Comparison of ENCODE assay signal across 24 cellular contexts in the genomic region with DNA sequence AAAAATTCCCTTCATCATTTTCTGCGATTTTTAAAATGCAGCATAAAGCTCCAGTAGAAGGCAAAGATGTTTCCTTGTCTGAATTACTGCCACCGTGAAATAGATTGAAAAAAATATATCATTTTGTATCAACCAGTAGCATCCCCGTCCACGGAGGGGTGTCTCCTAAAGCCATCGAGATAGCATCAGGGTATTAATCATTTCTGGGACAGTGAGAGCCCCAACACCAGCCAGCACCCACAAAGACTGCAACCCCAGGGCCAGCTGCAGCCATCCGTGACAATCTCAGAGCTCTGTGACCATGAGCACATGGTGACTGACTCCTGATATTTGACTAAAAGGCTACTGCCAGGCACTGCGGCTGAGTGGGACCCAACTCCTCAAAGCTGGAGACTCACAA.
"Had no signal": no experiment of that assay in that cellular context is flagged by ENCODE, and none has a peak within 500 bp of the region (broad histone marks: within the 10 kb centered on the region; RNA-seq: fewer than 3 reads in every experiment).

No MANE protein-coding gene starts in this region.

- FAIRE-seq: colon, endothelial cell of umbilical vein, islet of Langerhans, keratinocyte had no signal

- H3K27ac ChIP-seq: coronary artery, dorsolateral prefrontal cortex, esophagus squamous epithelium, gastrocnemius medialis, heart right ventricle, left lung, lower lobe of right lung had no signal

- H3K36me3 ChIP-seq: esophagus squamous epithelium, gastrocnemius medialis, heart right ventricle, left lung, lower lobe of right lung had no signal

- ATAC-seq: gastrocnemius medialis; heart right ventricle; left cardiac atrium; left lung; left ventricle myocardium superior; lower lobe of right lung; naive thymus-derived CD4-positive, alpha-beta T cell had no signal

- H3K9me3 ChIP-seq: gastrocnemius medialis, lower lobe of right lung had no signal

- H3K4me3 ChIP-seq: coronary artery, dorsolateral prefrontal cortex, esophagus squamous epithelium, gastrocnemius medialis, heart right ventricle, left lung, lower lobe of right lung had no signal

- DNase-seq: dermis blood vessel endothelial cell; dorsolateral prefrontal cortex; effector CD4-positive, alpha-beta T cell; effector memory CD4-positive, alpha-beta T cell; esophagus squamous epithelium; foreskin fibroblast; foreskin melanocyte; gastrocnemius medialis; glutamatergic neuron; head of caudate nucleus; heart right ventricle; hippocampal formation; left cardiac atrium; left lung; left ventricle myocardium superior; lower lobe of right lung; mesendoderm; midbrain; naive thymus-derived CD4-positive, alpha-beta T cell had no signal

- H3K4me1 ChIP-seq: esophagus squamous epithelium, gastrocnemius medialis, heart right ventricle, left lung, lower lobe of right lung had no signal
